8 cellular contexts compared by ENCODE assay signal in the genomic region with DNA sequence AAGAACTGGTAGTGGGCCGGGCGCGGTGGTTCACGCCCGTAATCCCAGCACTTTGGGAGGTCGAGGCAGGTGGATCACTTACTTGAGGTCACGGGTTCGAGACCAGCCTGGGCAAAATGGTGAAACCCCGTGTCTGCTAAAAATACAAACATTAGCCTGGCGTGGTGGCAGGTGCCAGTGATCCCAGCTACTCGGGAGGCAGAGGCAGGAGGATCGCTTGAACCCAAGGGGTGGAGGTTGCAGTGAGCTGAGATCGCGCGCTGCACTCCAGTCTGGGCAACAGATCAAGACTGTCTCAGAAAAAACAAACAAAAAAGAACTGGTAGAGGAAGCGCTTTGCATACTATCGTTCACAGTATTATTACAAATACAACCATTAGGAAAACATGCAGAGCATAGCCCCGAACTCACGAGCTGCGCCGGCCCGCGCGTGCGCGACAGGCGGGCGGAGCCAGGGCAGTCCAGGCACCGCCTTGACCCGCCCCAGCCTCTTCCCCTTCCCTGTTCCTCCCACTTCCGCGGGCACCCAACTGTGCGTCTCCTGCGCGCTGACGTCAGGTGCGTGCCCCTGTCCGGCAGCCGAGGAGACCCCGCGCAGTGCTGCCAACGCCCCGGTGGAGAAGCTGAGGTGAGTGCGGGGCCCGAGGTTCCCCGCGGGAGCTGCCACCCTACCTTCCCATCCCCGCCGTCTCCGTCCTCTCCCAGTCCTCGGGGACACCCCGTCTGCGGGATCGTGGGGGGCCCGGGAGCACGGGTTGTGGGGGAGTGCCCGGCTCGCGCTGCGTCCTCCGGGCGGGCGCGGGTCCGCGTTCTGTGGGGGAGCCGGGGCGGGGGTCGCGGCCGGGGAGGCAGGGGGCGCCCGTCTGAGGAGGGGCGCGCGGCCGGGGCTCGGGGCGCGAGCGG. TPM values are rescaled to one million over a fixed set of nuclear protein-coding genes. Genes with fewer than 3 reads are reported as not detected.
DNase-seq lines count a peak whose midpoint lies in the region; ATAC-seq, FAIRE-seq and TF ChIP-seq lines count a peak whose summit lies in the region.

A gene (plus strand): TSS at position 595 of the 903 bp plus-strand sequence. CDS start 25,770 bp downstream, outside the sequence.

- TF ChIP-seq CTCF in nephron (IDR thresholded peaks at IDR 0.05; ENCODE audit: unreplicated experiment in 3 of 3), result no peak

- ATAC-seq in stimulated activated naive CD8-positive, alpha-beta T cell treated with anti-CD3 and anti-CD28 coated beads, Interleukin-15, Interleukin-2, amounts not matched to agents 100 U/mL and 50 U/mL, for 24 hours, result peak; percentile 91

- H3K4me3 Mint-ChIP-seq in nephron, result peak within 1 kb of the TSS; percentile 100

- TF ChIP-seq POLR2A in H54 (IDR thresholded peaks at IDR 0.05; ENCODE audit: low read depth, low read length) (peak; percentile 82), Raji (IDR thresholded peaks at IDR 0.05; ENCODE audit: insufficient read depth, low read depth, low read length) (peak; percentile 98)

- no peaks in the 10 kb centered on the region for H3K27me3 Mint-ChIP-seq in nephron (ENCODE audit: low read depth)

- peaks cover 16% of the 10 kb centered on the region for H3K36me3 Mint-ChIP-seq in nephron (ENCODE audit: low read depth)

- no peak for FAIRE-seq in H54 (lab: Jason Lieb, UNC)

- DNase-seq in EL (peak; percentile 96), H54 (ENCODE audit: insufficient read length, low spot score) (peak; percentile 69), M059J (ENCODE audit: low read depth) (peak; percentile 96), fibroblast of peridontal ligament (ENCODE audit: extremely low read depth) (peak; percentile 92)
- peak; percentile 95 for DNase-seq in activated T-helper 9 cell treated with anti-CD3 and anti-CD28 coated beads, Interleukin-2, amount 50 U/mL, for 16 hours (ENCODE audit: low read depth)
- peak; percentile 98 for DNase-seq in stimulated activated naive CD8-positive, alpha-beta T cell treated with anti-CD3 and anti-CD28 coated beads, Interleukin-15, Interleukin-2, amounts not matched to agents 100 U/mL and 50 U/mL, for 24 hours

- H3K4me1 Mint-ChIP-seq in nephron, result peaks cover 35% of the 10 kb centered on the region

- H3K9me3 Mint-ChIP-seq in nephron, result no peaks in the 10 kb centered on the region

- H3K27ac Mint-ChIP-seq in nephron, result peak within 1 kb of the TSS; percentile 99 to 100 (median 100)

RNA-seq across cellular contexts. Expression of the gene that starts here (rescaled TPM):
- 550 and 578 TPM in 2 replicates for total RNA-seq in M059J (2014; rRNA removed; shearing (Covaris generic))

Comparison
In these comparisons a context has a peak if more than half of its experiments do, and no peak if none do; other contexts are left out.
1. Peak in every context shown above with its lines: DNase-seq and ATAC-seq.